In the genomic region with DNA sequence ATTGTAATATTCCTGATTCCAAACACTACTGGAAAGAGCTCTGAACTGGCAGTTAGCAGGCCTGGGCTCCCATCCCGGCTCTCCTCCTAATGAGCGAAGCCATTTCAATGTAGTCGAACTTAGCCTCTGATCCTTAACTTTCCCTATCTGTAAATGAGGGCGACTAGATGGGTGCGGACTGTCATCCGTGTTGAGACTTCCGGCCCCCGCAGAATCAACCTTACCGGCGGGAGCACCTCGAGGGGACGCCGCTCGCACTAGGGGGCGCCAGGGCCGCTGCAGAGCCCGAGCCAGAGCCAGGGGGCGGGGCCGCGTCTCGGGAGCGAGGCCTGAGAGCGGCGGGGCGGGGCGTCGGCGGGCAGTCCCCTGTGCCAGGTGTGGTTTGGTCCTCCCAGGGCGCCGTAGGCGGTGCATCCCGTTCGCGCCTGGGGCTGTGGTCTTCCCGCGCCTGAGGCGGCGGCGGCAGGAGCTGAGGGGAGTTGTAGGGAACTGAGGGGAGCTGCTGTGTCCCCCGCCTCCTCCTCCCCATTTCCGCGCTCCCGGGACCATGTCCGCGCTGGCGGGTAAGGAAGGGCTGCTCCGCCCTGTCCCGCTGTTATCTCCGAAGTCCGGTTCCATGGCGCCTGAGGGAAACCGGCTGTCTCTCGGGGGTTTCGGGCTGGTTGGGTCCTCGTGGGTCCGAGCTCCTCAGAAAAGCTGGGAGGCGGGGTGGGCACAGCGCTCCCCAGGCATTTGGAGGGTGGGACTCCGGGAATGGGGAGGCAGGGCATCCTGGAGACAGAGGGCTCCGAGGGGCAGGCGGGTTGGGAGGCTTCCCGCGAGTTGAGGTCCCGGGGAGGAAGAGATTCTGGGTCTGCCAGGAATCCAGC, we compare ENCODE assay signal across 8 cellular contexts. TPM values are rescaled to one million over a fixed set of nuclear protein-coding genes. Genes with fewer than 3 reads are reported as not detected.
DNase-seq lines count a peak whose midpoint lies in the region; ATAC-seq, FAIRE-seq and TF ChIP-seq lines count a peak whose summit lies in the region.

A gene (plus strand): TSS at position 437 of the 869 bp plus-strand sequence. CDS start 111 bp downstream, at position 548.

- H2BK20ac ChIP-seq in IMR-90 (ENCODE audit: low read depth, low read length) = no peak within 1 kb of the TSS; the same call in 1 of the 2 replicates

- H3K4ac ChIP-seq in IMR-90 (ENCODE audit: low read depth, low read length) = peak within 1 kb of the TSS; percentile 72

- H4K8ac ChIP-seq in IMR-90 (ENCODE audit: low read depth in 2 of 2, low read length in 2 of 2) = peak within 1 kb of the TSS; percentile 60 to 81

- H3K9me3 ChIP-seq in IMR-90 (ENCODE audit: control insufficient read depth, insufficient read depth, low read length) (no peaks in the 10 kb centered on the region), OCI-LY3 (ENCODE audit: insufficient read depth, low read length) (no peaks in the 10 kb centered on the region), endothelial cell of umbilical vein (replicated peaks; ENCODE audit: control insufficient read depth, insufficient read depth, low read length) (no peaks in the 10 kb centered on the region)

- ATAC-seq in GM21526 (IDR thresholded peaks at IDR 0.05; ENCODE audit: low FRiP score, unreplicated experiment) (peak; percentile 73), IMR-90 (ENCODE audit: low read depth) (peak; percentile 99)

- H2AK5ac ChIP-seq in IMR-90 (ENCODE audit: low read depth, low read length) = peak within 1 kb of the TSS; percentile 17

- POLR2A ChIA-PET in IMR-90 (lab: Charles Lee; ENCODE audit: unreplicated experiment) (no interaction called here), endothelial cell of umbilical vein (lab: Charles Lee) (interaction anchor here (0.9 to 1.6 kb wide), 3 partner anchors 18 to 60 kb away, joined by 4 to 5 read pairs (median 4); no protein-coding TSS in a partner anchor)

- no peaks in the 10 kb centered on the region for H4K20me1 ChIP-seq in IMR-90 (ENCODE audit: insufficient read depth, low read length)
- H4K20me1 ChIP-seq in OCI-LY3 (ENCODE audit: insufficient read depth, low read length) = no peaks in the 10 kb centered on the region
- no peaks in the 10 kb centered on the region for H4K20me1 ChIP-seq in endothelial cell of umbilical vein (replicated peaks; ENCODE audit: control insufficient read depth, extremely low read depth, insufficient read depth, low read length)

- H4K5ac ChIP-seq in IMR-90 (ENCODE audit: low read depth, low read length) = peak within 1 kb of the TSS; percentile 36; the same call in 1 of the 2 replicates

- BruUV-seq in IMR-90 (replicated peaks; lab: Mats Ljungman, UMichigan) = no TSS peak
- BruUV-seq in endothelial cell of umbilical vein (replicated peaks; lab: Mats Ljungman, UMichigan) = no TSS peak

- peak; percentile 70 for TF ChIP-seq RAD21 in IMR-90 (IDR thresholded peaks at IDR 0.05; ENCODE audit: low read length)

- H2AK9ac ChIP-seq in IMR-90 (replicated peaks; ENCODE audit: low read depth, low read length, poor library complexity) = peak within 1 kb of the TSS; percentile 48

- H3K9me1 ChIP-seq in IMR-90 (ENCODE audit: insufficient read depth, low read length) = peaks cover 10% of the 10 kb centered on the region
- H3K9me1 ChIP-seq in endothelial cell of umbilical vein (replicated peaks; ENCODE audit: control insufficient read depth, extremely low read depth, insufficient read depth, low read length) = no peaks in the 10 kb centered on the region

- H3K23ac ChIP-seq in IMR-90 (ENCODE audit: low read depth, low read length) = peak within 1 kb of the TSS; percentile 84

- intact Hi-C loops in IMR-90 (cut with micrococcal nuclease) (loop anchor here (2.0 to 5.0 kb wide), 3 partner anchors 19 to 105 kb away; a partner anchor contains a TSS), endothelial cell of umbilical vein (cut with micrococcal nuclease) (loop anchor here (1.0 to 5.0 kb wide), 6 partner anchors 19 to 105 kb away; a partner anchor contains a TSS)

- H3K27me3 ChIP-seq in IMR-90 (ENCODE audit: control insufficient read depth, insufficient read depth, low read length) = no peaks in the 10 kb centered on the region
- no peaks in the 10 kb centered on the region for H3K27me3 ChIP-seq in OCI-LY3 (ENCODE audit: low read depth, low read length)
- H3K27me3 ChIP-seq in endothelial cell of umbilical vein (ENCODE audit: control insufficient read depth in 2 of 2, insufficient read depth in 2 of 2, low read length in 2 of 2) = no peaks in the 10 kb centered on the region

- DNase-seq in DMS 273 (lab: John Stamatoyannopoulos, UW; ENCODE audit: unreplicated experiment) (peak; percentile 95), IMR-90 (peak; percentile 73), endothelial cell of umbilical vein (ENCODE audit: low read depth, low spot score) (peak; percentile 88), midbrain (lab: John Stamatoyannopoulos, UW) (peak; percentile 87)
- DNase-seq in activated CD8-positive, alpha-beta memory T cell treated with anti-CD3 and anti-CD28 coated beads, Interleukin-2, amount 50 U/mL, for 48 hours = peak; percentile 99
- peak; percentile 92 to 97 for DNase-seq in stimulated activated CD8-positive, alpha-beta memory T cell treated with anti-CD3 and anti-CD28 coated beads, Interleukin-2, amount 100 ng/mL, for 1 hour (ENCODE audit: low read depth in 2 of 2)

- peak within 1 kb of the TSS; percentile 32; the same call in 1 of the 3 replicates for H2BK15ac ChIP-seq in IMR-90 (ENCODE audit: low read depth, low read length)

- H3K27ac ChIP-seq in IMR-90 (ENCODE audit: insufficient read depth, low read length) = peak within 1 kb of the TSS; percentile 30
- peak within 1 kb of the TSS; percentile 34 for H3K27ac ChIP-seq in OCI-LY3 (ENCODE audit: low read length)
- H3K27ac ChIP-seq in endothelial cell of umbilical vein (ENCODE audit: insufficient read depth, low read depth, low read length) = peak within 1 kb of the TSS; percentile 93

- dilution Hi-C loops in IMR-90 (cut with HindIII; ENCODE audit: low sequenced_read_pairs, unreplicated experiment) = no loop called here
- dilution Hi-C loops in endothelial cell of umbilical vein (cut with MboI; ENCODE audit: extremely low pct_ligation_motif_present, low sequenced_read_pairs) = no loop called here

- peak within 1 kb of the TSS; percentile 54 for H2BK120ac ChIP-seq in IMR-90 (ENCODE audit: low read depth, low read length)

- TF ChIP-seq CTCF in IMR-90 (conservative IDR thresholded peaks at IDR 0.05; ENCODE audit: low read depth, low read length) = peak; percentile 92
- peak; percentile 94 for TF ChIP-seq CTCF in OCI-LY3 (IDR thresholded peaks at IDR 0.05; ENCODE audit: low read depth, low read length)
- peak; percentile 76 to 85 for TF ChIP-seq CTCF in endothelial cell of umbilical vein (IDR thresholded peaks at IDR 0.05; ENCODE audit: extremely low read depth in 1 of 2, insufficient read depth in 1 of 2, low read depth in 1 of 2, low read length in 2 of 2)

- peak within 1 kb of the TSS; percentile 87 for H3K56ac ChIP-seq in IMR-90 (ENCODE audit: extremely low read depth, insufficient read depth, low read length)

- no peak within 1 kb of the TSS; the same call in 1 of the 2 replicates for H3K18ac ChIP-seq in IMR-90 (ENCODE audit: low read depth, low read length)

- peak within 1 kb of the TSS; percentile 37 for H2BK5ac ChIP-seq in IMR-90 (ENCODE audit: low read depth, low read length, poor library complexity, severe bottlenecking)

- CTCF ChIA-PET in IMR-90 (lab: Yijun Ruan, JAX) (interaction anchor here (0.5 to 2.0 kb wide), 6 partner anchors 18 to 200 kb away, joined by 3 to 10 read pairs (median 3); no protein-coding TSS in a partner anchor), endothelial cell of umbilical vein (lab: Charles Lee) (interaction anchor here (0.5 to 6.8 kb wide), 25 partner anchors 10 to 133 kb away, joined by 3 to 181 read pairs (median 5); a partner anchor contains a TSS)

- peaks cover 44% of the 10 kb centered on the region for H3K79me2 ChIP-seq in OCI-LY3 (ENCODE audit: low read length)
- H3K79me2 ChIP-seq in endothelial cell of umbilical vein (ENCODE audit: control insufficient read depth, insufficient read depth, low read length) = peaks cover 49% of the 10 kb centered on the region

- in situ Hi-C loops in IMR-90 (cut with MboI; ENCODE audit: low sequenced_read_pairs) = no loop called here

- H3K14ac ChIP-seq in IMR-90 (replicated peaks; ENCODE audit: low read depth, low read length) = peak within 1 kb of the TSS; percentile 78

- WGBS in IMR-90 (ENCODE audit: extremely low coverage in 2 of 2, insufficient read length in 1 of 2), 2 experiments = 0% methylated on average over 21 of the region's 64 CpGs; no CpG with 5 or more reads in 1 of the 2 experiments

- FAIRE-seq in endothelial cell of umbilical vein (lab: Jason Lieb, UNC) = peak; percentile 75

- H4K91ac ChIP-seq in IMR-90 (ENCODE audit: insufficient read depth, low read depth, low read length) = peak within 1 kb of the TSS; percentile 66; the same call in 1 of the 2 replicates

- H3K36me3 ChIP-seq in IMR-90 (ENCODE audit: control insufficient read depth, insufficient read depth, low read length) (no peaks in the 10 kb centered on the region; the same call in 1 of the 2 replicates), OCI-LY3 (replicated peaks; ENCODE audit: low read depth, low read length) (peaks cover 5% of the 10 kb centered on the region), endothelial cell of umbilical vein (ENCODE audit: control insufficient read depth in 2 of 2, extremely low read depth in 1 of 2, insufficient read depth in 2 of 2, low read length in 2 of 2) (peaks cover 0 to 3% of the 10 kb centered on the region in 2 experiments)

- TF ChIP-seq POLR2A in IMR-90 (IDR thresholded peaks at IDR 0.05; ENCODE audit: low read depth, low read length) (no peak), endothelial cell of umbilical vein (IDR thresholded peaks at IDR 0.05; ENCODE audit: low read depth, low read length) (peak; percentile 88)

- peak within 1 kb of the TSS; percentile 98 for H2AFZ ChIP-seq in IMR-90 (replicated peaks; ENCODE audit: low read length, poor library complexity)
- H2AFZ ChIP-seq in OCI-LY3 (ENCODE audit: low read depth, low read length) = peak within 1 kb of the TSS; percentile 96
- H2AFZ ChIP-seq in endothelial cell of umbilical vein (ENCODE audit: low read depth, low read length) = peak within 1 kb of the TSS; percentile 73

- peaks cover 28 to 38% of the 10 kb centered on the region in 2 experiments for H3K79me1 ChIP-seq in IMR-90 (ENCODE audit: low read depth in 1 of 2, low read length in 2 of 2)

- H3K4me1 ChIP-seq in IMR-90 (ENCODE audit: control insufficient read depth, insufficient read depth, low read length) (peaks cover 4% of the 10 kb centered on the region; the same call in 1 of the 2 replicates), OCI-LY3 (ENCODE audit: low read length) (peaks cover 21% of the 10 kb centered on the region), endothelial cell of umbilical vein (ENCODE audit: control insufficient read depth, extremely low read depth, insufficient read depth, low read length) (peaks cover 60% of the 10 kb centered on the region)

- H3K4me2 ChIP-seq in IMR-90 (ENCODE audit: low read depth, low read length) = peak within 1 kb of the TSS; percentile 75
- H3K4me2 ChIP-seq in OCI-LY3 (ENCODE audit: low read length) = peak within 1 kb of the TSS; percentile 94
- H3K4me2 ChIP-seq in endothelial cell of umbilical vein (ENCODE audit: insufficient read depth, low read length) = peak within 1 kb of the TSS; percentile 97

- H3K9ac ChIP-seq in IMR-90 (ENCODE audit: low read depth, low read length) = peak within 1 kb of the TSS; percentile 66
- H3K9ac ChIP-seq in OCI-LY3 (ENCODE audit: low read length) = peak within 1 kb of the TSS; percentile 90
- peak within 1 kb of the TSS; percentile 97 for H3K9ac ChIP-seq in endothelial cell of umbilical vein (replicated peaks; ENCODE audit: extremely low read depth, insufficient read depth, low read length)

- H3K4me3 ChIP-seq in IMR-90 (ENCODE audit: insufficient read depth, low read depth, low read length) = peak within 1 kb of the TSS; percentile 80
- peak within 1 kb of the TSS; percentile 88 for H3K4me3 ChIP-seq in OCI-LY3 (ENCODE audit: low read length)
- peak within 1 kb of the TSS; percentile 86 to 97 (median 92) for H3K4me3 ChIP-seq in endothelial cell of umbilical vein (replicated peaks in 1 of 3; ENCODE audit: insufficient read depth in 1 of 3, low read depth in 1 of 3, low read length in 3 of 3)

RNA-seq across cellular contexts. Expression of the gene that starts here (rescaled TPM):
- total RNA-seq in IMR-90 (2012; rRNA removed) (25.0 and 31.9 TPM in 2 replicates), endothelial cell of umbilical vein (71.7 and 76.7 TPM in 2 replicates)
- polyA plus RNA-seq in IMR-90 (2012; rRNA removed) (14.0 and 14.5 TPM in 2 replicates), endothelial cell of umbilical vein (19.4 and 23.2 TPM in 2 replicates)
- polyA plus RNA-seq in IMR-90 (2012; cell fraction: cytosol; rRNA removed) = 7.5 and 8.9 TPM in 2 replicates
- 24.8 and 31.3 TPM in 2 replicates for polyA plus RNA-seq in IMR-90 (2012; cell fraction: nucleus; rRNA removed; ENCODE audit: low replicate concordance)
- 18.1 and 19.6 TPM in 2 replicates for polyA plus RNA-seq in endothelial cell of umbilical vein (2011; cell fraction: cytosol; rRNA removed)
- polyA plus RNA-seq in endothelial cell of umbilical vein (2011; cell fraction: nucleus; rRNA removed) = 86.3 and 93.0 TPM in 2 replicates
- 29.6 and 37.8 TPM in 2 replicates for polyA plus RNA-seq in endothelial cell of umbilical vein (2012)
- polyA minus RNA-seq in endothelial cell of umbilical vein = 46.1 and 47.6 TPM in 2 replicates
- polyA minus RNA-seq in endothelial cell of umbilical vein (2011; cell fraction: cytosol; rRNA and poly(A)+ RNA removed) = 1.6 TPM
- 47.3 and 65.9 TPM in 2 replicates for polyA minus RNA-seq in endothelial cell of umbilical vein (2011; cell fraction: nucleus; rRNA and poly(A)+ RNA removed)

Comparison
In these comparisons a context has a peak if more than half of its experiments do, and no peak if none do; other contexts are left out.
1. Peak in every context shown above with its lines: DNase-seq, ATAC-seq, H3K4me3 ChIP-seq and H3K27ac ChIP-seq.
2. H3K27ac ChIP-seq: peak in every context shown above with its lines; median percentile 93 in endothelial cell of umbilical vein; 34 in OCI-LY3; 30 in IMR-90.